ENCODE assay signal across 8 cellular contexts in genomic region chr19:39531834-39532232, GRCh38. TPM values are rescaled to one million over a fixed set of nuclear protein-coding genes. Genes with fewer than 3 reads are reported as not detected.
DNase-seq lines count a peak whose midpoint lies in the region; ATAC-seq and TF ChIP-seq lines count a peak whose summit lies in the region.

No MANE protein-coding gene starts in this region.

- TF ChIP-seq EP300 in esophagus muscularis mucosa (IDR thresholded peaks at IDR 0.05): no peak

- H3K4me1 ChIP-seq in ES-I3 (ENCODE audit: insufficient read depth, low read length) (no peaks in the 10 kb centered on the region), SJCRH30 (peaks cover 4% of the 10 kb centered on the region; the same call in 1 of the 2 replicates), esophagus muscularis mucosa (peaks cover 14 to 33% (median 26%) of the 10 kb centered on the region in 4 donors)

- no peak for ATAC-seq in HG03196 (IDR thresholded peaks at IDR 0.05; ENCODE audit: unreplicated experiment)

- H3K4me3 Mint-ChIP-seq in progenitor cell of endocrine pancreas (ENCODE audit: low read depth): peak overlapping the region; percentile 91

- peaks cover 2% of the 10 kb centered on the region for H3K4me1 Mint-ChIP-seq in progenitor cell of endocrine pancreas (ENCODE audit: low read depth)

- H3K27ac ChIP-seq in SJCRH30 (peak overlapping the region; percentile 66), esophagus muscularis mucosa (replicated peaks in 1 of 4) (peak overlapping the region; percentile 86 to 91 (median 88))

- peak overlapping the region; percentile 62 for H3K9ac ChIP-seq in ES-I3 (ENCODE audit: low read depth, low read length)

- peak overlapping the region; percentile 91 for H3K4me3 ChIP-seq in SJCRH30
- H3K4me3 ChIP-seq in esophagus muscularis mucosa: peak overlapping the region; percentile 70 to 89 (median 77)

- WGBS in esophagus muscularis mucosa: 37% methylated on average over 14 of the region's 14 CpGs

- H3K36me3 ChIP-seq in ES-I3 (ENCODE audit: insufficient read depth, low read length): no peaks in the 10 kb centered on the region
- no peaks in the 10 kb centered on the region for H3K36me3 ChIP-seq in SJCRH30
- peaks cover 0 to 11% (median 0%) of the 10 kb centered on the region in 4 donors for H3K36me3 ChIP-seq in esophagus muscularis mucosa

- TF ChIP-seq CTCF in esophagus muscularis mucosa (IDR thresholded peaks at IDR 0.05): no peak
- TF ChIP-seq CTCF in progenitor cell of endocrine pancreas (IDR thresholded peaks at IDR 0.05; ENCODE audit: unreplicated experiment): no peak

- no peaks in the 10 kb centered on the region for H3K9me3 ChIP-seq in ES-I3 (ENCODE audit: control insufficient read depth, insufficient read depth, low read length)
- H3K9me3 ChIP-seq in SJCRH30 (replicated peaks): no peaks in the 10 kb centered on the region
- H3K9me3 ChIP-seq in esophagus muscularis mucosa: no peaks in the 10 kb centered on the region

- no peaks in the 10 kb centered on the region for H3K9me3 Mint-ChIP-seq in progenitor cell of endocrine pancreas (ENCODE audit: low read depth)

- peak overlapping the region; percentile 87 for H3K27ac Mint-ChIP-seq in progenitor cell of endocrine pancreas

- no peaks in the 10 kb centered on the region for H3K36me3 Mint-ChIP-seq in progenitor cell of endocrine pancreas (ENCODE audit: insufficient read depth)

- no peaks in the 10 kb centered on the region for H3K27me3 Mint-ChIP-seq in progenitor cell of endocrine pancreas

- TF ChIP-seq POLR2A in esophagus muscularis mucosa (IDR thresholded peaks at IDR 0.05; ENCODE audit: low read depth): no peak

- intact Hi-C loops in esophagus muscularis mucosa (cut with DNase I): loop anchor here (5.0 to 10.0 kb wide), 4 partner anchors 60 to 405 kb away; partner anchors contain the start of genes PAK4, SAMD4B and SUPT5H

- DNase-seq in SJCRH30: peak in 1 of 2 experiments; percentile 24
- DNase-seq in esophagus muscularis mucosa (ENCODE audit: extremely low spot score): no peak
- no peak for DNase-seq in progenitor cell of endocrine pancreas (ENCODE audit: low spot score, unreplicated experiment)
- no peak for DNase-seq in GDM1 (lab: John Stamatoyannopoulos, UW)
- DNase-seq in activated gamma-delta T cell treated with Interleukin-2 at 50 U/mL for 16 hours: no peak
- no peak for DNase-seq in AG20443 (ENCODE audit: low spot score)

- H3K27me3 ChIP-seq in SJCRH30: no peaks in the 10 kb centered on the region
- no peaks in the 10 kb centered on the region for H3K27me3 ChIP-seq in esophagus muscularis mucosa

RNA-seq across cellular contexts. Expression of gene EID2B, which starts 0.8 kb away (rescaled TPM):
- total RNA-seq in SJCRH30 (2014; rRNA removed; shearing (Covaris generic)): 6.3 and 9.1 TPM in 2 replicates
- 1 to 10 TPM; 3.0 to 6.4 (median 6.1) TPM for total RNA-seq in esophagus muscularis mucosa
- 1.8 and 2.0 TPM in 2 replicates for total RNA-seq in progenitor cell of endocrine pancreas

RNA-seq across cellular contexts. Expression of gene EID2, which starts 8.1 kb away (rescaled TPM):
- total RNA-seq in SJCRH30 (2014; rRNA removed; shearing (Covaris generic)): 30.4 and 35.8 TPM in 2 replicates
- total RNA-seq in esophagus muscularis mucosa: 10 to 100 TPM; 13.9 to 26.4 (median 18.9) TPM
- 21.0 and 24.1 TPM in 2 replicates for total RNA-seq in progenitor cell of endocrine pancreas

RNA-seq across cellular contexts. Expression of gene SELENOV, which starts 16.9 kb away (rescaled TPM):
- total RNA-seq in SJCRH30 (2014; rRNA removed; shearing (Covaris generic)): 0.15 and 0.32 TPM in 2 replicates
- total RNA-seq in esophagus muscularis mucosa: not detected
- total RNA-seq in progenitor cell of endocrine pancreas: 5.1 and 6.5 TPM in 2 replicates

RNA-seq across cellular contexts. Expression of gene DLL3, which starts 33.1 kb away (rescaled TPM):
- 3.7 and 3.8 TPM in 2 replicates for total RNA-seq in SJCRH30 (2014; rRNA removed; shearing (Covaris generic))
- total RNA-seq in esophagus muscularis mucosa (not detected), progenitor cell of endocrine pancreas (0.93 and 1.1 TPM in 2 replicates)

RNA-seq across cellular contexts. Expression of gene TIMM50, which starts 51.2 kb away (rescaled TPM):
- 184 and 192 TPM in 2 replicates for total RNA-seq in SJCRH30 (2014; rRNA removed; shearing (Covaris generic))
- total RNA-seq in esophagus muscularis mucosa (10 to 100 TPM; 36.1 to 58.0 (median 51.3) TPM), progenitor cell of endocrine pancreas (79.3 TPM in 2 replicates)
